25 cellular contexts compared by ENCODE assay signal in the genomic region with DNA sequence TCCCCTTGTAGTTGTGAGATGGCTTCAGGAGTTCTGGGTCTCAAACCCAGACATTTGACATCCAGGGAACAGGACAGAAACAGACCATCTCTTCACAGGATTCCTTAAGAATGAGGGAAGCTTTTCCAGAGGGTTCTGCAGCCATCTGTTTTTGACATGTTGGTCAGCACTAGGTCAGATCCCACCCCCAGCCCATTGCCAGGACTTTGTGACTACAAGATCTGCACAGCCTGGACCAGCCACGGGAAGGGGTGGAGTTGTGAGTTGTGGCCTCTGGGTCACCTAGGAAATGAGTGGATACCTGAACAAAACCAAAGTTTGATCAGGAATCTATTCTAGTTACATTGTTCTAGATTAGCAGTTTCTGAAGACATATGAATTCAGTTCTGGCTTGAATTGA. TPM values are rescaled to one million over a fixed set of nuclear protein-coding genes. Genes with fewer than 3 reads are reported as not detected.
A peak's percentile ranks its signal among the peaks of the same experiment; 100 is the strongest.
DNase-seq lines count a peak whose midpoint lies in the region; ATAC-seq, FAIRE-seq and TF ChIP-seq lines count a peak whose summit lies in the region.
"Had no signal": no experiment of that assay in that cellular context is flagged by ENCODE, and none has a peak within 500 bp of the region (broad histone marks: within the 10 kb centered on the region; RNA-seq: fewer than 3 reads in every experiment).

No MANE protein-coding gene starts in this region.

- no peak for DNase-seq in A549 (ENCODE audit: low read depth in 1 of 2, low spot score in 1 of 2)
- DNase-seq in bronchial epithelial cell (ENCODE audit: low read depth): no peak
- peak; percentile 71 for DNase-seq in posterior vena cava (ENCODE audit: low spot score)
- DNase-seq in neuronal stem cell (ENCODE audit: low spot score): no peak
- DNase-seq: ACHN; BE2C; C1 segment of cervical spinal cord; CD4-positive, alpha-beta memory T cell; CD4-positive, CD25-positive, alpha-beta regulatory T cell; CD8-positive, alpha-beta memory T cell; COR-L47; DMS 273 treated with DMSO at 0.1 percent for 48 hours; DMS153; DMS53; DMS79 treated with DMSO at 0.1 percent for 48 hours; GF-D8 had no signal

- H3K79me1 ChIP-seq in neuronal stem cell (ENCODE audit: low read depth, low read length): no peaks in the 10 kb centered on the region

- no peak overlapping the region for H2AK5ac ChIP-seq in neuronal stem cell (ENCODE audit: low read depth, low read length)

- H3K18ac ChIP-seq in neuronal stem cell (ENCODE audit: low read length): no peak overlapping the region

- intact Hi-C loops in posterior vena cava (cut with DNase I): no loop called here

- no peak for TF ChIP-seq EP300 in A549 (IDR thresholded peaks at IDR 0.05)

- no peak overlapping the region for H3K14ac ChIP-seq in neuronal stem cell (ENCODE audit: low read length)

- no peaks in the 10 kb centered on the region for H3K27me3 ChIP-seq in bronchial epithelial cell (ENCODE audit: control insufficient read depth, insufficient read depth, low read length)
- no peaks in the 10 kb centered on the region for H3K27me3 ChIP-seq in neuronal stem cell (ENCODE audit: control insufficient read depth in 3 of 3, insufficient read depth in 3 of 3, low read depth in 1 of 3, low read length in 3 of 3)
- H3K27me3 ChIP-seq: BE2C, BLaER1 had no signal

- WGBS in A549 (ENCODE audit: missing lambda C conversion rate): 45% methylated on average over 1 of the region's 1 CpG
- no CpG with 5 or more reads among the region's 1 CpG for whole genome bisulfite sequencing in neuronal stem cell (ENCODE audit: extremely low coverage in 2 of 2, insufficient read length in 2 of 2, insufficient replicate concordance in 1 of 2), 2 donors

- no peak overlapping the region for H2BK120ac ChIP-seq in neuronal stem cell (ENCODE audit: low read depth, low read length)

- CTCF ChIA-PET in A549 (lab: Yijun Ruan, JAX): no interaction called here

- no peak overlapping the region for H2BK15ac ChIP-seq in neuronal stem cell (ENCODE audit: low read length)

- no peak for FAIRE-seq in A549 (lab: Jason Lieb, UNC)
- peak; percentile 23 for FAIRE-seq in bronchial epithelial cell (lab: Jason Lieb, UNC)
- FAIRE-seq: G401.6, GM12891 had no signal

- POLR2A ChIA-PET in A549 (lab: Yijun Ruan, JAX): no interaction called here

- H3K4ac ChIP-seq in neuronal stem cell (ENCODE audit: low read length): no peak overlapping the region

- no peak overlapping the region for H3K23ac ChIP-seq in neuronal stem cell (ENCODE audit: low read depth, low read length, poor library complexity)

- no peak for TF ChIP-seq POLR2A in A549 (IDR thresholded peaks at IDR 0.05; ENCODE audit: low read length)

- no peak overlapping the region for H3K9ac ChIP-seq in neuronal stem cell (ENCODE audit: low read depth, low read length, poor library complexity)
- H3K9ac ChIP-seq: BLaER1 had no signal

- no peak overlapping the region for H3K4me2 ChIP-seq in A549
- H3K4me2 ChIP-seq in neuronal stem cell (ENCODE audit: insufficient read depth, low read length, poor library complexity, severe bottlenecking): no peak overlapping the region
- H3K4me2 ChIP-seq: BLaER1 had no signal

- no peak overlapping the region for H3K4me3 ChIP-seq in A549
- H3K4me3 ChIP-seq in bronchial epithelial cell (ENCODE audit: low read depth, low read length): no peak overlapping the region
- no peak overlapping the region for H3K4me3 ChIP-seq in neuronal stem cell (ENCODE audit: low read length in 2 of 2)
- H3K4me3 ChIP-seq: BLaER1 had no signal

- H3K4me1 ChIP-seq in A549 (peaks cover 21% of the 10 kb centered on the region), neuronal stem cell (ENCODE audit: control insufficient read depth in 2 of 2, insufficient read depth in 1 of 2, low read depth in 1 of 2, low read length in 2 of 2) (no peaks in the 10 kb centered on the region)
- H3K4me1 ChIP-seq: BE2C, BLaER1 had no signal

- no peak for TF ChIP-seq CTCF in A549 (IDR thresholded peaks at IDR 0.05)
- TF ChIP-seq CTCF in bronchial epithelial cell (IDR thresholded peaks at IDR 0.05; ENCODE audit: insufficient read depth, low read length, severe bottlenecking): no peak

- no peak overlapping the region for H2BK5ac ChIP-seq in neuronal stem cell (ENCODE audit: low read length)

- H3K9me3 ChIP-seq in A549: peaks cover 7% of the 10 kb centered on the region; the same call in 1 of the 3 replicates
- H3K9me3 ChIP-seq in neuronal stem cell (replicated peaks in 1 of 2; ENCODE audit: control insufficient read depth in 2 of 2, insufficient read depth in 1 of 2, low read depth in 1 of 2, low read length in 2 of 2): peaks cover 0 to 3% of the 10 kb centered on the region in 2 donors
- H3K9me3 ChIP-seq: BE2C had no signal

- no peak for TF ChIP-seq RAD21 in A549 (conservative IDR thresholded peaks at IDR 0.05 in 1 of 2, IDR thresholded peaks at IDR 0.05 in 1 of 2)

- no peaks in the 10 kb centered on the region for H3K36me3 ChIP-seq in bronchial epithelial cell (ENCODE audit: control insufficient read depth, insufficient read depth, low read length)
- no peaks in the 10 kb centered on the region for H3K36me3 ChIP-seq in neuronal stem cell (replicated peaks in 1 of 2; ENCODE audit: control insufficient read depth in 2 of 2, insufficient read depth in 2 of 2, low read length in 2 of 2)
- H3K36me3 ChIP-seq: BE2C, BLaER1 had no signal

- no peak overlapping the region for H2BK12ac ChIP-seq in neuronal stem cell (ENCODE audit: low read length)

- H3K27ac ChIP-seq in A549 (peak overlapping the region; percentile 5 to 53; a peak in 3 of 6 replicates), neuronal stem cell (replicated peaks; ENCODE audit: low read length) (no peak overlapping the region)
- H3K27ac ChIP-seq: 22Rv1, BLaER1 had no signal

- no peak overlapping the region for H4K91ac ChIP-seq in neuronal stem cell (ENCODE audit: low read depth, low read length, poor library complexity)

- H4K8ac ChIP-seq in neuronal stem cell (ENCODE audit: low read depth, low read length): no peak overlapping the region

- no peak overlapping the region for H2AFZ ChIP-seq in neuronal stem cell (ENCODE audit: low read length)

- no peak for ATAC-seq in A549
- ATAC-seq in GM21717 (IDR thresholded peaks at IDR 0.05; ENCODE audit: unreplicated experiment): no peak

TF ChIP-seq in A549, 52 proteins besides CTCF, POLR2A, EP300 and RAD21:
- TF ChIP-seq ZNF302 (CRISPR knock-in tag; IDR thresholded peaks at IDR 0.05): no peak
- TF ChIP-seq HDAC2 (IDR thresholded peaks at IDR 0.05): no peak
- TF ChIP-seq, protein P1, sequence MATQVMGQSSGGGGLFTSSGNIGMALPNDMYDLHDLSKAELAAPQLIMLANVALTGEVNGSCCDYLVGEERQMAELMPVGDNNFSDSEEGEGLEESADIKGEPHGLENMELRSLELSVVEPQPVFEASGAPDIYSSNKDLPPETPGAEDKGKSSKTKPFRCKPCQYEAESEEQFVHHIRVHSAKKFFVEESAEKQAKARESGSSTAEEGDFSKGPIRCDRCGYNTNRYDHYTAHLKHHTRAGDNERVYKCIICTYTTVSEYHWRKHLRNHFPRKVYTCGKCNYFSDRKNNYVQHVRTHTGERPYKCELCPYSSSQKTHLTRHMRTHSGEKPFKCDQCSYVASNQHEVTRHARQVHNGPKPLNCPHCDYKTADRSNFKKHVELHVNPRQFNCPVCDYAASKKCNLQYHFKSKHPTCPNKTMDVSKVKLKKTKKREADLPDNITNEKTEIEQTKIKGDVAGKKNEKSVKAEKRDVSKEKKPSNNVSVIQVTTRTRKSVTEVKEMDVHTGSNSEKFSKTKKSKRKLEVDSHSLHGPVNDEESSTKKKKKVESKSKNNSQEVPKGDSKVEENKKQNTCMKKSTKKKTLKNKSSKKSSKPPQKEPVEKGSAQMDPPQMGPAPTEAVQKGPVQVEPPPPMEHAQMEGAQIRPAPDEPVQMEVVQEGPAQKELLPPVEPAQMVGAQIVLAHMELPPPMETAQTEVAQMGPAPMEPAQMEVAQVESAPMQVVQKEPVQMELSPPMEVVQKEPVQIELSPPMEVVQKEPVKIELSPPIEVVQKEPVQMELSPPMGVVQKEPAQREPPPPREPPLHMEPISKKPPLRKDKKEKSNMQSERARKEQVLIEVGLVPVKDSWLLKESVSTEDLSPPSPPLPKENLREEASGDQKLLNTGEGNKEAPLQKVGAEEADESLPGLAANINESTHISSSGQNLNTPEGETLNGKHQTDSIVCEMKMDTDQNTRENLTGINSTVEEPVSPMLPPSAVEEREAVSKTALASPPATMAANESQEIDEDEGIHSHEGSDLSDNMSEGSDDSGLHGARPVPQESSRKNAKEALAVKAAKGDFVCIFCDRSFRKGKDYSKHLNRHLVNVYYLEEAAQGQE (IDR thresholded peaks at IDR 0.05): no peak
- TF ChIP-seq ZC3H11A (IDR thresholded peaks at IDR 0.05): no peak
- no peak for TF ChIP-seq KDM5A (IDR thresholded peaks at IDR 0.05)

RNA-seq across cellular contexts. Expression of a gene that starts 39.2 kb away (rescaled TPM):
- polyA plus RNA-seq in A549 (2011; rRNA removed) (0.07 TPM in 1 of 2 replicates, not detected in the other), A549 (2017; fragmentation: RNase III; extraction: RNeasy Plus Mini Kit Qiagen cat#74134 plus additional on column Dnase treatment) (0.08 TPM in 2 of 3 replicates, not detected in the other)
- 0.06 and 0.07 TPM in 2 replicates for polyA plus RNA-seq in A549 (2012; cell fraction: cytosol; rRNA removed)
- 0.24 TPM in 1 of 2 replicates, not detected in the other for polyA plus RNA-seq in A549 (2012; cell fraction: nucleus; rRNA removed)
- not detected in 2 replicates for polyA minus RNA-seq in A549 (2011; rRNA and poly(A)+ RNA removed)
- total RNA-seq in bronchial epithelial cell (not detected in 2 replicates), posterior vena cava (not detected)
- polyA plus RNA-seq in neuronal stem cell (2013, experiment 1 of 2): not detected
- not detected for polyA plus RNA-seq in neuronal stem cell (2013, experiment 2 of 2)
- total RNA-seq: A172; A673; CD4-positive, alpha-beta memory T cell; CD4-positive, CD25-positive, alpha-beta regulatory T cell; CD8-positive, alpha-beta memory T cell had no signal
- polyA plus RNA-seq: AG04450; CD14-positive monocyte; CD4-positive, alpha-beta memory T cell; CD4-positive, CD25-positive, alpha-beta regulatory T cell; CD8-positive, alpha-beta memory T cell had no signal

RNA-seq across cellular contexts. Expression of a gene that starts 53.5 kb away (rescaled TPM):
- polyA plus RNA-seq in A549 (2011; rRNA removed) (26.8 and 29.6 TPM in 2 replicates), A549 (2017; fragmentation: RNase III; extraction: RNeasy Plus Mini Kit Qiagen cat#74134 plus additional on column Dnase treatment) (19.1 to 28.1 TPM (median 25.8 TPM) in 3 replicates)
- polyA plus RNA-seq in A549 (2012; cell fraction: cytosol; rRNA removed): 16.5 and 21.6 TPM in 2 replicates
- polyA plus RNA-seq in A549 (2012; cell fraction: nucleus; rRNA removed): 40.4 and 67.1 TPM in 2 replicates
- polyA minus RNA-seq in A549 (2011; rRNA and poly(A)+ RNA removed): 9.7 and 9.9 TPM in 2 replicates
- total RNA-seq in bronchial epithelial cell (12.6 and 21.4 TPM in 2 replicates), posterior vena cava (10 to 100 TPM; 46.9 to 53.6 TPM)
- 0.06 TPM for polyA plus RNA-seq in neuronal stem cell (2013, experiment 1 of 2)
- polyA plus RNA-seq in neuronal stem cell (2013, experiment 2 of 2): 0.10 TPM
- total RNA-seq: A673; CD4-positive, CD25-positive, alpha-beta regulatory T cell had no signal
- polyA plus RNA-seq: CD4-positive, CD25-positive, alpha-beta regulatory T cell; CD8-positive, alpha-beta memory T cell had no signal
